In the genomic region with DNA sequence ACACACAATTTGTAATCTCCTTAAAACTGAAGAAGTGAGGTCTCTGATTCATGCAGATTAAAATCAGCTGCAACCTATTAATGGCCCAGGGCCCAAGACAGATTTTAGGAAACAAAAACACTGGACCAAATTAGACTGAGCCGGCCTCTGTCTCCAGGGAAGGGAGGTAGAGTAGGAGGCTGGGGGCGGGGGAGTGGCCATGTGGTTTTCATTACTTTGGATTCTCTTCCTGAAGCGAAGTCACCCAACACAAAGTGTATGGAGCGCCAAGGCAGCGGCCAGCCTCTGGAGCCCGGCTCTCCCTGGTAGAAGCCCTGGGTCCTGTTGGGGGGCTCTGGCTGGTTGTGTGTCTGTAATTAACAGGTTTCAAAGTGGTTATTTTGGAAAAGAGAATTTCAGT, we compare ENCODE assay signal across 10 cellular contexts.
DNase-seq lines count a peak whose midpoint lies in the region; ATAC-seq and TF ChIP-seq lines count a peak whose summit lies in the region.
"Had no signal": no experiment of that assay in that cellular context is flagged by ENCODE, and none has a peak within 500 bp of the region (broad histone marks: within the 10 kb centered on the region; RNA-seq: fewer than 3 reads in every experiment).

No MANE protein-coding gene starts in this region.

- H3K27ac ChIP-seq in fibroblast of lung (ENCODE audit: insufficient read depth, low read length) (peak overlapping the region; percentile 44), ovary (peak overlapping the region in 1 of 2 donors; percentile 61)
- H3K27ac ChIP-seq: 22Rv1 had no signal

- TF ChIP-seq CTCF in fibroblast of lung (conservative IDR thresholded peaks at IDR 0.05 in 1 of 2, IDR thresholded peaks at IDR 0.05 in 1 of 2; ENCODE audit: low read depth in 1 of 2, low read length in 2 of 2) (no peak), ovary (IDR thresholded peaks at IDR 0.05) (no peak)

- H3K4me3 ChIP-seq in fibroblast of lung (replicated peaks in 1 of 4; ENCODE audit: control extremely low read depth in 1 of 4, insufficient read depth in 1 of 4, low read depth in 3 of 4, low read length in 4 of 4) = no peak overlapping the region
- no peak overlapping the region for H3K4me3 ChIP-seq in ovary

- DNase-seq in Right ventricle myocardium inferior (ENCODE audit: missing footprints) = no peak
- no peak for DNase-seq in cardiac septum (ENCODE audit: low spot score)
- peak; percentile 51 to 86 for DNase-seq in fibroblast of lung (ENCODE audit: low read depth in 2 of 2)
- peak in 4 of 5 donors; percentile 47 to 73 (median 60) for DNase-seq in ovary
- DNase-seq in activated CD4-positive, alpha-beta memory T cell treated with anti-CD3 and anti-CD28 coated beads, Interleukin-2, amount 10 ng/mL, durations not matched to agents 7 days and 5 days = no peak
- DNase-seq in NCI-H1092 (lab: John Stamatoyannopoulos, UW) = no peak
- DNase-seq: NCI-H446 treated with DMSO at 0.1 percent for 48 hours had no signal

- TF ChIP-seq POLR2A in ovary (IDR thresholded peaks at IDR 0.05) = no peak

- H3K4me2 ChIP-seq in fibroblast of lung (ENCODE audit: extremely low read depth, insufficient read depth, low read length) = no peak overlapping the region

- no peak overlapping the region for H3K4me3 Mint-ChIP-seq in activated CD4-positive, alpha-beta memory T cell treated with anti-CD3 and anti-CD28 coated beads, Interleukin-2, amount 10 ng/mL, durations not matched to agents 7 days and 5 days

- intact Hi-C loops in Right ventricle myocardium inferior (cut with DNase I) (no loop called here), cardiac septum (cut with DNase I) (no loop called here), ovary (cut with DNase I) (loop anchor here in 1 of 4 donors (10.0 kb wide), 1 partner anchor 95 kb away; no protein-coding TSS in a partner anchor)

- ATAC-seq in Right ventricle myocardium inferior (peak; percentile 42), HG03196 (IDR thresholded peaks at IDR 0.05; ENCODE audit: unreplicated experiment) (no peak), GM18502 (IDR thresholded peaks at IDR 0.05; ENCODE audit: poor library complexity, unreplicated experiment) (no peak)

- H3K79me2 ChIP-seq in fibroblast of lung (ENCODE audit: control insufficient read depth, insufficient read depth, low read length) = no peaks in the 10 kb centered on the region

- CTCF ChIA-PET in activated CD4-positive, alpha-beta memory T cell treated with anti-CD3 and anti-CD28 coated beads, Interleukin-2, amount 10 ng/mL, durations not matched to agents 7 days and 5 days (lab: Charles Lee) = no interaction called here

- H3K9me3 Mint-ChIP-seq in activated CD4-positive, alpha-beta memory T cell treated with anti-CD3 and anti-CD28 coated beads, Interleukin-2, amount 10 ng/mL, durations not matched to agents 7 days and 5 days = no peaks in the 10 kb centered on the region

- H3K4me1 Mint-ChIP-seq in activated CD4-positive, alpha-beta memory T cell treated with anti-CD3 and anti-CD28 coated beads, Interleukin-2, amount 10 ng/mL, durations not matched to agents 7 days and 5 days = peaks cover 28% of the 10 kb centered on the region

- no peak overlapping the region for H3K9ac ChIP-seq in fibroblast of lung (ENCODE audit: insufficient read depth, low read length)

- H3K4me1 ChIP-seq in fibroblast of lung (ENCODE audit: control insufficient read depth, extremely low read depth, insufficient read depth, low read length) = peaks cover 24% of the 10 kb centered on the region
- H3K4me1 ChIP-seq in ovary (ENCODE audit: insufficient read depth) = peaks cover 32% of the 10 kb centered on the region

- H2AFZ ChIP-seq in fibroblast of lung (ENCODE audit: low read length) = no peak overlapping the region

- H4K20me1 ChIP-seq in fibroblast of lung (ENCODE audit: control insufficient read depth, extremely low read depth, insufficient read depth, low read length) = no peaks in the 10 kb centered on the region

- no peaks in the 10 kb centered on the region for H3K36me3 ChIP-seq in fibroblast of lung (ENCODE audit: control insufficient read depth, insufficient read depth, low read length)
- H3K36me3 ChIP-seq in ovary = no peaks in the 10 kb centered on the region

- H3K27me3 ChIP-seq in fibroblast of lung (ENCODE audit: control insufficient read depth, insufficient read depth, low read length) = no peaks in the 10 kb centered on the region
- H3K27me3 ChIP-seq in ovary = no peaks in the 10 kb centered on the region

- H3K27me3 Mint-ChIP-seq in activated CD4-positive, alpha-beta memory T cell treated with anti-CD3 and anti-CD28 coated beads, Interleukin-2, amount 10 ng/mL, durations not matched to agents 7 days and 5 days = no peaks in the 10 kb centered on the region

- POLR2A ChIA-PET in activated CD4-positive, alpha-beta memory T cell treated with anti-CD3 and anti-CD28 coated beads, Interleukin-2, amount 10 ng/mL, durations not matched to agents 7 days and 5 days (lab: Charles Lee) = no interaction called here

- H3K36me3 Mint-ChIP-seq in activated CD4-positive, alpha-beta memory T cell treated with anti-CD3 and anti-CD28 coated beads, Interleukin-2, amount 10 ng/mL, durations not matched to agents 7 days and 5 days (ENCODE audit: low read depth) = no peaks in the 10 kb centered on the region

- no peak for TF ChIP-seq EP300 in ovary (IDR thresholded peaks at IDR 0.05)

- no peak overlapping the region for H3K27ac Mint-ChIP-seq in activated CD4-positive, alpha-beta memory T cell treated with anti-CD3 and anti-CD28 coated beads, Interleukin-2, amount 10 ng/mL, durations not matched to agents 7 days and 5 days

- WGBS in ovary, 3 donors = 47 to 65% (median 55%) methylated on average over 6 of the region's 6 CpGs

- H3K9me3 ChIP-seq in fibroblast of lung (ENCODE audit: control insufficient read depth, insufficient read depth, low read depth, low read length) (no peaks in the 10 kb centered on the region), ovary (no peaks in the 10 kb centered on the region)

Comparison
In these comparisons a context has a peak if more than half of its experiments do, and no peak if none do; other contexts are left out.
1. DNase-seq: peak in fibroblast of lung (2 of 2) and ovary (4 of 5); none in Right ventricle myocardium inferior (single experiment), cardiac septum (single experiment), activated CD4-positive, alpha-beta memory T cell treated with anti-CD3 and anti-CD28 coated beads, Interleukin-2, amount 10 ng/mL, durations not matched to agents 7 days and 5 days (single experiment) and NCI-H1092 (single experiment).